ENCODE assay signal across 1 cellular context in the genomic region with DNA sequence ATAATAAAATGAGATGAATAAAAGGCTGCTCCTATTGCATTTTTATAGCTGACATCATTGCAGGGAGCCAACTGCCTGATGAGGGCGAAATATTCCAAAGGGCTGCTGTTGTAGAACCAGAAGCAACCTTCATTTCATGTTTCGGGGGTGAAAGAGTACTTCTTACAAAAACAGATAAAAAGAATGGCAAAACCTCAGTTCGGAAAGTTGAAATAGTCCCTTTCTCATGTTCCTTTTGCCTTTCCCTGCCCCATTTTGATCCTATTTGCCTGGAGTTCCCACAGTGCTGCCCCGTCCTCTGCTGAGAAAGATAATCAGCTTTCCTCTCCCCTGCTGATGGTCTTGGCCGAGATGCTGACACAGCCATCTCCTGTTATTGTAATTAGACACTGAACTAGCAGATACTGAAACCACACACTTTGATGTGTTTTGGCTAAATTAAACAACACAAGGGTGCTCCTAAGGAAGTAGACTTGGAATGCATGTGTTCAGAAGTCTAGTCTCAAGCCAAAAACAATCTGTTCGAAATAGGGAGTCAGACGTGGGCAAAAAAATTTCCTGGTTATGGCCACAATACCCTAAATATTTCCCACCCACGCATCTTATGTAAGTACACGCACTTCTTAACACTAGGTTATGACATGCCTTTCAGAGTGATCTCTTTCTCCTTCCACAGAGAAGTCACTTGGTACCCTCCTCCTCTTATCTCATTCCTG.
TF ChIP-seq lines count a peak whose summit lies in the region.

No MANE protein-coding gene starts in this region.

TF ChIP-seq in IMR-90, 13 proteins besides CTCF, POLR2A, EP300 and RAD21 (continued from another document):
- TF ChIP-seq ELK1 (IDR thresholded peaks at IDR 0.05; ENCODE audit: borderline replicate concordance, low read depth, low read length) (no peak), FOS (IDR thresholded peaks at IDR 0.05; ENCODE audit: low read depth, low read length) (no peak), SMC3 (IDR thresholded peaks at IDR 0.05; ENCODE audit: low read depth, low read length) (no peak), MAFK (IDR thresholded peaks at IDR 0.05; ENCODE audit: low read depth, low read length) (peak; percentile 53; the same call in 1 of the 2 replicates), RFX5 (IDR thresholded peaks at IDR 0.05; ENCODE audit: low read depth, low read length) (no peak), NFE2L2 (IDR thresholded peaks at IDR 0.05; ENCODE audit: low read depth, low read length) (no peak), BHLHE40 (IDR thresholded peaks at IDR 0.05; ENCODE audit: low read depth, low read length) (peak; percentile 32; the same call in 1 of the 2 replicates), CHD1 (IDR thresholded peaks at IDR 0.05; ENCODE audit: low read depth, low read length) (no peak), RCOR1 (IDR thresholded peaks at IDR 0.05; ENCODE audit: insufficient replicate concordance, low read length) (no peak)
